ENCODE assay signal across 13 cellular contexts in the genomic region with DNA sequence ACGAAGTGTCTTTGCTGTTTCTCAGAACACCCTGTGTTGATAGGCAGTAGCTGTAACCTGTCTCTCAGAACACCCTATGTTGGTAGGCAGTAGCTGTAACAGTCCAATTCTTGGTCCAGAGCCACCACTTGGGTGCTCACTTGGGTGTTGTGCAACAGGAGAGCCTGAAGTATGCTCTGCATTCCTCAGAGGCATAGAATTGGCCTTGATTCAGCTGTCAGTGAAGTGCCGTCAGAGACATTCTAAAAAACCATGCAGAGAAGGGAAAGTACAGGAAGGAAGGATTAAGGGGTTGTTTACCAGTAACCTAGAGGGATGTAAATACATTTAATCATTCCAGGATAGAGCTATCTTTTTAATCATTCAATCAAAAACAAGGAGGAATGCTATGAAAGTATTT.
DNase-seq lines count a peak whose midpoint lies in the region; ATAC-seq lines count a peak whose summit lies in the region.
"Had no signal": no experiment of that assay in that cellular context is flagged by ENCODE, and none has a peak within 500 bp of the region (broad histone marks: within the 10 kb centered on the region; RNA-seq: fewer than 3 reads in every experiment).

No MANE protein-coding gene starts in this region.

- CTCF ChIA-PET in T-cell (lab: Charles Lee), result interaction anchor here in 1 of 2 donors (0.6 kb wide), 1 partner anchor 258 kb away, joined by 3 read pairs; no protein-coding TSS in a partner anchor

- in situ Hi-C loops in T47D (cut with HindIII; ENCODE audit: low pct_unique_long_range_greater_than_20kb, low sequenced_read_pairs), result no loop called here

- intact Hi-C loops in Right ventricle myocardium superior (cut with DNase I) (no loop called here), cardiac septum (cut with DNase I) (no loop called here)

- no peaks in the 10 kb centered on the region for H3K36me3 Mint-ChIP-seq in T-cell

- peaks cover 1 to 12% of the 10 kb centered on the region in 2 donors for H3K27me3 Mint-ChIP-seq in T-cell

- no peak overlapping the region for H3K27ac Mint-ChIP-seq in T-cell
- H3K27ac Mint-ChIP-seq: activated B cell treated with CpG ODN at 0.5 μM for 24 hours, B cell had no signal

- POLR2A ChIA-PET in T-cell (lab: Charles Lee), result no interaction called here

- peak; percentile 76 for DNase-seq in Right ventricle myocardium superior
- no peak for DNase-seq in cardiac septum (ENCODE audit: low spot score)
- peak; percentile 66 to 89 for DNase-seq in T47D (ENCODE audit: low read depth in 1 of 2, low spot score in 1 of 2)
- peak; percentile 93 for DNase-seq in kidney tubule cell (ENCODE audit: low spot score)
- no peak for DNase-seq in DMS153 treated with DMSO at 0.1 percent for 48 hours (lab: John Stamatoyannopoulos, UW; ENCODE audit: unreplicated experiment)
- no peak for DNase-seq in T-cell
- DNase-seq: activated B cell treated with CpG ODN at 0.5 μM for 24 hours, amygdala, NCI-H1694 treated with DMSO at 0.1 percent for 48 hours, uterus had no signal

- H3K4me3 Mint-ChIP-seq in T-cell, result no peak overlapping the region
- H3K4me3 Mint-ChIP-seq: activated B cell treated with CpG ODN at 0.5 μM for 24 hours, B cell had no signal

- ATAC-seq in Right ventricle myocardium superior (ENCODE audit: poor library complexity), result peak; percentile 98
- ATAC-seq in HG03139 (IDR thresholded peaks at IDR 0.05; ENCODE audit: unreplicated experiment), result no peak
- no peak for ATAC-seq in GM18511 (IDR thresholded peaks at IDR 0.05; ENCODE audit: unreplicated experiment)
- ATAC-seq in T-cell (replicated peaks in 1 of 4), result no peak

- peaks cover 0 to 5% (median 0%) of the 10 kb centered on the region in 3 donors for H3K9me3 Mint-ChIP-seq in T-cell
- H3K9me3 Mint-ChIP-seq: activated B cell treated with CpG ODN at 0.5 μM for 24 hours had no signal

- no peaks in the 10 kb centered on the region for H3K4me1 Mint-ChIP-seq in T-cell
- H3K4me1 Mint-ChIP-seq: activated B cell treated with CpG ODN at 0.5 μM for 24 hours, B cell had no signal

Comparison
In these comparisons a context has a peak if more than half of its experiments do, and no peak if none do; other contexts are left out.
1. DNase-seq: peak in Right ventricle myocardium superior (single experiment), T47D (2 of 2) and kidney tubule cell (single experiment); none in cardiac septum (single experiment), DMS153 treated with DMSO at 0.1 percent for 48 hours (single experiment) and T-cell (0 of 34).